25 cellular contexts compared by ENCODE assay signal in genomic region chr3:65588884-65589283, GRCh38.
"Had no signal": no experiment of that assay in that cellular context is flagged by ENCODE, and none has a peak within 500 bp of the region (broad histone marks: within the 10 kb centered on the region; RNA-seq: fewer than 3 reads in every experiment).

No MANE protein-coding gene starts in this region.

- H3K4me1 Mint-ChIP-seq: immature natural killer cell, naive B cell had no signal

- H3K9me3 Mint-ChIP-seq: mesothelial cell of epicardium had no signal

- H3K27me3 Mint-ChIP-seq: naive B cell had no signal

- H3K27ac Mint-ChIP-seq: immature natural killer cell, mesothelial cell of epicardium, naive B cell had no signal

- H3K36me3 ChIP-seq: esophagus muscularis mucosa, gastroesophageal sphincter, heart left ventricle, left lung, lower lobe of right lung had no signal

- H2AFZ ChIP-seq: hepatocyte had no signal

- H3K27me3 ChIP-seq: dorsolateral prefrontal cortex, esophagus muscularis mucosa, gastroesophageal sphincter, heart left ventricle, hepatocyte, left lung had no signal

- H3K4me1 ChIP-seq: foreskin keratinocyte, left lung, lower lobe of right lung had no signal

- ATAC-seq: foreskin keratinocyte, gastroesophageal sphincter, heart left ventricle, left lung, left ventricle myocardium superior, lower lobe of right lung had no signal

- H3K36me3 Mint-ChIP-seq: immature natural killer cell, mesothelial cell of epicardium, naive B cell had no signal

- H3K4me3 Mint-ChIP-seq: immature natural killer cell, mesothelial cell of epicardium, naive B cell had no signal

- FAIRE-seq: colon, endothelial cell of umbilical vein, frontal cortex, kidney had no signal

- H3K9me3 ChIP-seq: esophagus muscularis mucosa, gastroesophageal sphincter, heart left ventricle, left lung, lower lobe of right lung, mucosa of descending colon had no signal

- H3K4me2 ChIP-seq: hepatocyte had no signal

- H3K4me3 ChIP-seq: coronary artery, dorsolateral prefrontal cortex, esophagus muscularis mucosa, gastroesophageal sphincter, heart left ventricle, hepatocyte, left lung, lower lobe of right lung, mucosa of descending colon had no signal

- DNase-seq: dermis blood vessel endothelial cell; dorsolateral prefrontal cortex; effector CD4-positive, alpha-beta T cell; effector memory CD4-positive, alpha-beta T cell; foreskin keratinocyte; heart left ventricle; hypothalamus; immature natural killer cell; islet precursor cell; kidney; kidney glomerular epithelial cell; left lung; left ventricle myocardium superior; lower lobe of right lung; mesenchymal stem cell; mucosa of descending colon; naive B cell had no signal

- H3K27ac ChIP-seq: coronary artery, dorsolateral prefrontal cortex, esophagus muscularis mucosa, foreskin keratinocyte, gastroesophageal sphincter, heart left ventricle, hepatocyte, left lung, lower lobe of right lung had no signal
